In genomic region chr16:30746638-30747160, GRCh38 we compare ENCODE assay signal across 17 cellular contexts. TPM values are rescaled to one million over a fixed set of nuclear protein-coding genes. Genes with fewer than 3 reads are reported as not detected.
A peak's percentile ranks its signal among the peaks of the same experiment; 100 is the strongest.
DNase-seq lines count a peak whose midpoint lies in the region; ATAC-seq and TF ChIP-seq lines count a peak whose summit lies in the region.
"Had no signal": no experiment of that assay in that cellular context is flagged by ENCODE, and none has a peak within 500 bp of the region (broad histone marks: within the 10 kb centered on the region; RNA-seq: fewer than 3 reads in every experiment).

No MANE protein-coding gene starts in this region.

- 82 to 84% methylated on average over 3 to 9 of the region's 9 CpGs for WGBS in gastroesophageal sphincter (ENCODE audit: low coverage in 1 of 2), 2 donors

- H3K36me3 Mint-ChIP-seq in activated CD4-positive, alpha-beta T cell treated with anti-CD3 and anti-CD28 coated beads, Interleukin-2, amount 10 ng/mL, durations not matched to agents 7 days and 5 days (ENCODE audit: low read depth), result peaks cover 28% of the 10 kb centered on the region

- H3K36me3 ChIP-seq in gastroesophageal sphincter, result peaks cover 0 to 44% of the 10 kb centered on the region in 2 donors
- H3K36me3 ChIP-seq in tibial artery, result peaks cover 6 to 31% (median 9%) of the 10 kb centered on the region in 3 donors

- H3K9me3 ChIP-seq in gastroesophageal sphincter (no peaks in the 10 kb centered on the region), tibial artery (no peaks in the 10 kb centered on the region)
- H3K9me3 ChIP-seq: left ventricle myocardium inferior had no signal

- CTCF ChIA-PET in activated CD4-positive, alpha-beta T cell treated with anti-CD3 and anti-CD28 coated beads, Interleukin-2, amount 10 ng/mL, durations not matched to agents 7 days and 5 days (lab: Charles Lee), result interaction anchor here (1.2 to 1.3 kb wide), 2 partner anchors 16 to 17 kb away, joined by 3 read pairs; no protein-coding TSS in a partner anchor
- CTCF ChIA-PET in RWPE1 (lab: Yijun Ruan, JAX), result no interaction called here

- H3K27ac ChIP-seq in RWPE1 (peak overlapping the region; percentile 62), gastroesophageal sphincter (peak overlapping the region in 3 of 4 donors; percentile 52 to 88 (median 84)), tibial artery (peak overlapping the region; percentile 67 to 84)

- POLR2A ChIA-PET in activated CD4-positive, alpha-beta T cell treated with anti-CD3 and anti-CD28 coated beads, Interleukin-2, amount 10 ng/mL, durations not matched to agents 7 days and 5 days (lab: Charles Lee), result no interaction called here
- POLR2A ChIA-PET in RWPE1 (lab: Yijun Ruan, JAX; ENCODE audit: low non-redundant PET), result interaction anchor here (0.6 kb wide), 1 partner anchor 29 kb away, joined by 3 read pairs; no protein-coding TSS in a partner anchor

- no peaks in the 10 kb centered on the region for H3K27me3 Mint-ChIP-seq in activated CD4-positive, alpha-beta T cell treated with anti-CD3 and anti-CD28 coated beads, Interleukin-2, amount 10 ng/mL, durations not matched to agents 7 days and 5 days
- H3K27me3 Mint-ChIP-seq: activated CD8-positive, alpha-beta memory T cell treated with anti-CD3 and anti-CD28 coated beads, Interleukin-2, amount 10 ng/mL, durations not matched to agents 7 days and 5 days; stimulated activated naive CD8-positive, alpha-beta T cell treated with anti-CD3 and anti-CD28 coated beads, Interleukin-15, Interleukin-2, amounts not matched to agents 100 ng/mL and 50 ng/mL, for 24 hours had no signal

- H3K27ac Mint-ChIP-seq in activated CD4-positive, alpha-beta T cell treated with anti-CD3 and anti-CD28 coated beads, Interleukin-2, amount 10 ng/mL, durations not matched to agents 7 days and 5 days, result peak overlapping the region; percentile 86

- intact Hi-C loops in tibial artery (cut with DNase I; ENCODE audit: low total_unique reads), result loop anchor here (10.0 kb wide), 1 partner anchor 58 kb away; no protein-coding TSS in a partner anchor

- H3K4me1 Mint-ChIP-seq in activated CD4-positive, alpha-beta T cell treated with anti-CD3 and anti-CD28 coated beads, Interleukin-2, amount 10 ng/mL, durations not matched to agents 7 days and 5 days, result peaks cover 31% of the 10 kb centered on the region
- H3K4me1 Mint-ChIP-seq: nephron had no signal

- in situ Hi-C loops in GM13977 (cut with MboI; ENCODE audit: low pct_unique_long_range_greater_than_20kb, low sequenced_read_pairs, unreplicated experiment), result no loop called here

- TF ChIP-seq POLR2A in gastroesophageal sphincter (IDR thresholded peaks at IDR 0.05), result no peak

- no peak for ATAC-seq in gastroesophageal sphincter
- ATAC-seq: activated CD8-positive, alpha-beta memory T cell treated with anti-CD3 and anti-CD28 coated beads, Interleukin-2, amount 10 ng/mL, durations not matched to agents 7 days and 5 days; sciatic nerve had no signal

- no peak for DNase-seq in activated CD4-positive, alpha-beta T cell treated with anti-CD3 and anti-CD28 coated beads, Interleukin-2, amount 10 ng/mL, durations not matched to agents 7 days and 5 days
- no peak for DNase-seq in activated CD4-positive, alpha-beta T cell treated with anti-CD3 and anti-CD28 coated beads, Interleukin-2, amount 50 U/mL, for 48 hours
- DNase-seq in RWPE1 (ENCODE audit: low spot score) (no peak), tibial artery (no peak), NCI-H187 (lab: John Stamatoyannopoulos, UW) (no peak), GM13977 (ENCODE audit: low spot score) (no peak)
- DNase-seq in activated CD4-positive, alpha-beta T cell treated with anti-CD3 and anti-CD28 coated beads, Interleukin-2, amount 50 U/mL, for 1 hour, result no peak
- DNase-seq: activated CD8-positive, alpha-beta memory T cell treated with anti-CD3 and anti-CD28 coated beads, Interleukin-2, amount 10 ng/mL, durations not matched to agents 7 days and 5 days; hippocampal formation; left ventricle myocardium inferior; NCI-H2029 treated with DMSO at 0.1 percent for 48 hours; NCI-H774; SHP77 treated with DMSO at 0.1 percent for 48 hours had no signal

- peaks cover 0 to 39% (median 5%) of the 10 kb centered on the region in 3 donors for H3K4me1 ChIP-seq in gastroesophageal sphincter
- peaks cover 0 to 29% (median 12%) of the 10 kb centered on the region in 4 donors for H3K4me1 ChIP-seq in tibial artery

- H3K4me3 ChIP-seq in gastroesophageal sphincter (no peak overlapping the region), tibial artery (no peak overlapping the region)

- TF ChIP-seq EP300 in gastroesophageal sphincter (IDR thresholded peaks at IDR 0.05), result no peak

- H3K27me3 ChIP-seq in gastroesophageal sphincter, result no peaks in the 10 kb centered on the region
- H3K27me3 ChIP-seq in tibial artery, result no peaks in the 10 kb centered on the region

- TF ChIP-seq CTCF in RWPE1 (conservative IDR thresholded peaks at IDR 0.05; ENCODE audit: low read depth) (no peak), gastroesophageal sphincter (IDR thresholded peaks at IDR 0.05) (no peak), tibial artery (IDR thresholded peaks at IDR 0.05) (no peak), GM13977 (IDR thresholded peaks at IDR 0.05; ENCODE audit: extremely low read depth, insufficient read depth, missing control alignments) (no peak)

- no peaks in the 10 kb centered on the region for H3K9me3 Mint-ChIP-seq in activated CD4-positive, alpha-beta T cell treated with anti-CD3 and anti-CD28 coated beads, Interleukin-2, amount 10 ng/mL, durations not matched to agents 7 days and 5 days
- H3K9me3 Mint-ChIP-seq: nephron; stimulated activated naive CD8-positive, alpha-beta T cell treated with anti-CD3 and anti-CD28 coated beads, Interleukin-15, Interleukin-2, amounts not matched to agents 100 ng/mL and 50 ng/mL, for 24 hours had no signal

- H3K4me3 Mint-ChIP-seq in activated CD4-positive, alpha-beta T cell treated with anti-CD3 and anti-CD28 coated beads, Interleukin-2, amount 10 ng/mL, durations not matched to agents 7 days and 5 days, result peak overlapping the region; percentile 90

RNA-seq across cellular contexts. Expression of gene PHKG2, which starts 1.5 kb away (rescaled TPM):
- 10 to 100 TPM; 41.1 to 43.4 TPM for total RNA-seq in activated CD4-positive, alpha-beta T cell treated with anti-CD3 and anti-CD28 coated beads, Interleukin-2, amount 10 ng/mL, durations not matched to agents 7 days and 5 days
- 10 to 100 TPM; 19.4 to 29.0 (median 23.4) TPM for total RNA-seq in gastroesophageal sphincter

RNA-seq across cellular contexts. Expression of gene CFAP119, which starts 15.2 kb away (rescaled TPM):
- 1 to 10 TPM; 2.2 to 3.0 TPM for total RNA-seq in activated CD4-positive, alpha-beta T cell treated with anti-CD3 and anti-CD28 coated beads, Interleukin-2, amount 10 ng/mL, durations not matched to agents 7 days and 5 days
- total RNA-seq in gastroesophageal sphincter, result 1 to 10 TPM in 2 of 4 donors, not detected in 2; 1.3 to 1.9 TPM

RNA-seq across cellular contexts. Expression of gene RNF40, which starts 15.4 kb away (rescaled TPM):
- total RNA-seq in activated CD4-positive, alpha-beta T cell treated with anti-CD3 and anti-CD28 coated beads, Interleukin-2, amount 10 ng/mL, durations not matched to agents 7 days and 5 days, result 100 to 1,000 TPM in 1 of 2 experiments, 10 to 100 TPM in 1; 81.9 to 101 TPM
- total RNA-seq in gastroesophageal sphincter, result 100 to 1,000 TPM in 1 of 4 donors, 10 to 100 TPM in 3; 76.4 to 108 (median 80.6) TPM

RNA-seq across cellular contexts. Expression of gene ZNF629, which starts 40.3 kb away (rescaled TPM):
- total RNA-seq in activated CD4-positive, alpha-beta T cell treated with anti-CD3 and anti-CD28 coated beads, Interleukin-2, amount 10 ng/mL, durations not matched to agents 7 days and 5 days, result 1 to 10 TPM; 1.4 TPM
- total RNA-seq in gastroesophageal sphincter, result 10 to 100 TPM; 12.3 to 16.5 (median 14.5) TPM

RNA-seq across cellular contexts. Expression of gene SRCAP, which starts 47.7 kb away (rescaled TPM):
- total RNA-seq in activated CD4-positive, alpha-beta T cell treated with anti-CD3 and anti-CD28 coated beads, Interleukin-2, amount 10 ng/mL, durations not matched to agents 7 days and 5 days, result 10 to 100 TPM; 81.7 to 86.1 TPM
- total RNA-seq in gastroesophageal sphincter, result 10 to 100 TPM; 20.6 to 57.4 (median 36.0) TPM
